1 cellular context compared by ENCODE assay signal in the genomic region with DNA sequence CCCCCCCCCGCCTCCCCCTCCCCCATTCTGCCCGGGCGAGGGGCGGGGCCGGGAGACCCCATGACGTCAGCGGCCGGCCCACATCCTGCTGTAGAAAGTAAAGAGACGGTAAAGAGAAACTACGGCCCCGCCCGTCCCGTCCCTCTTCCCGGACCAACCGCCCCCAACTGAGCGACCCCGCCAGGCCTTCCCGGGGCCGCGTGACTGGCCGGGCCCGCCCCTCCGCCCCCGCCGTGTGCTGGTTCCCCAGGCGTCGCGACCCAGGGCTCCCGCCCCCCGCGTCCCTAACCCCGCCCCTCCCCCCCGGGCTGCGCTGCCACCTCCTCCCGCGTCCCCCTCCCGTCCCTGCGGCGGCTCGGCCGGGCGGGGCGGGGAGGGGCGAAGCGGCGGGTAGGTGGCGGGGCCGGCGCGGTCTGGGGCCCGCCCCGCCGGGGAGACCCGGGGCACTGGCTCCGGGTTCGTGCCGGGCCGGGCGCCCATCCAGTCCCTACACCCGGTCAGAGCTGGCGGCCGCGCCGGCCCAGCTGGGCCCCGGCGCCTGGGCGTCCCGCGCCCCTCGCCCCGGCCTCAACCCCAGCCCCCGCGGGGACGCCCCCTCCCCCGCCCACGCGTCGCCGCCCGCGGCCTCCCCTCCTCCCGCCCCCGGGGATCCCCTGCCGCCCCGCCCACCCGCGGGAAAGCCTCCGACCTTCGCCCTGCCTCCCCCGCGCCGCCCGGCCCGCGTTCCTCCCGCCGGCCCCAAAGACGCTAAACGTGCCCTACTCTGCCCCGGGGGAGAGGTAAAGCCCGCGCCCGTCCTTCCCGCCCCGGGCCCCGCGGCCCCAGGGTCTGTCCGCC.
A peak's percentile ranks its signal among the peaks of the same experiment; 100 is the strongest.
TF ChIP-seq lines count a peak whose summit lies in the region.

No MANE protein-coding gene starts in this region.

TF ChIP-seq in HepG2, 621 proteins besides CTCF, POLR2A, EP300 and RAD21 (continued from another document and continues in another):
- peak; percentile 47; the same call in 1 of the 2 replicates for TF ChIP-seq HOXA3 (CRISPR knock-in tag; IDR thresholded peaks at IDR 0.05)
- TF ChIP-seq, protein P1, sequence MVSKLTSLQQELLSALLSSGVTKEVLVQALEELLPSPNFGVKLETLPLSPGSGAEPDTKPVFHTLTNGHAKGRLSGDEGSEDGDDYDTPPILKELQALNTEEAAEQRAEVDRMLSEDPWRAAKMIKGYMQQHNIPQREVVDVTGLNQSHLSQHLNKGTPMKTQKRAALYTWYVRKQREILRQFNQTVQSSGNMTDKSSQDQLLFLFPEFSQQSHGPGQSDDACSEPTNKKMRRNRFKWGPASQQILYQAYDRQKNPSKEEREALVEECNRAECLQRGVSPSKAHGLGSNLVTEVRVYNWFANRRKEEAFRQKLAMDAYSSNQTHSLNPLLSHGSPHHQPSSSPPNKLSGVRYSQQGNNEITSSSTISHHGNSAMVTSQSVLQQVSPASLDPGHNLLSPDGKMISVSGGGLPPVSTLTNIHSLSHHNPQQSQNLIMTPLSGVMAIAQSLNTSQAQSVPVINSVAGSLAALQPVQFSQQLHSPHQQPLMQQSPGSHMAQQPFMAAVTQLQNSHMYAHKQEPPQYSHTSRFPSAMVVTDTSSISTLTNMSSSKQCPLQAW (CRISPR knock-in tag; IDR thresholded peaks at IDR 0.05): no peak
- TF ChIP-seq KDM5B (CRISPR knock-in tag; IDR thresholded peaks at IDR 0.05; ENCODE audit: borderline replicate concordance): no peak
- no peak for TF ChIP-seq FOXK2 (IDR thresholded peaks at IDR 0.05)
- TF ChIP-seq ZNF318 (CRISPR knock-in tag; IDR thresholded peaks at IDR 0.05): no peak
- TF ChIP-seq AGO2 (optimal IDR thresholded peaks at IDR 0.05; ENCODE audit: low read depth, low read length): no peak
- no peak for TF ChIP-seq ZNF496 (CRISPR knock-in tag; IDR thresholded peaks at IDR 0.05; ENCODE audit: insufficient replicate concordance)
- TF ChIP-seq ELF4 (CRISPR knock-in tag; IDR thresholded peaks at IDR 0.05; ENCODE audit: borderline replicate concordance): no peak
- TF ChIP-seq, protein P2, sequence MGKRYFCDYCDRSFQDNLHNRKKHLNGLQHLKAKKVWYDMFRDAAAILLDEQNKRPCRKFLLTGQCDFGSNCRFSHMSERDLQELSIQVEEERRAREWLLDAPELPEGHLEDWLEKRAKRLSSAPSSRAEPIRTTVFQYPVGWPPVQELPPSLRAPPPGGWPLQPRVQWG (CRISPR knock-in tag; IDR thresholded peaks at IDR 0.05; ENCODE audit: borderline replicate concordance, low read depth): no peak
- TF ChIP-seq SP2 (CRISPR knock-in tag; IDR thresholded peaks at IDR 0.05): no peak
- no peak for TF ChIP-seq NFYC (CRISPR knock-in tag; IDR thresholded peaks at IDR 0.05)
- TF ChIP-seq, protein P3, sequence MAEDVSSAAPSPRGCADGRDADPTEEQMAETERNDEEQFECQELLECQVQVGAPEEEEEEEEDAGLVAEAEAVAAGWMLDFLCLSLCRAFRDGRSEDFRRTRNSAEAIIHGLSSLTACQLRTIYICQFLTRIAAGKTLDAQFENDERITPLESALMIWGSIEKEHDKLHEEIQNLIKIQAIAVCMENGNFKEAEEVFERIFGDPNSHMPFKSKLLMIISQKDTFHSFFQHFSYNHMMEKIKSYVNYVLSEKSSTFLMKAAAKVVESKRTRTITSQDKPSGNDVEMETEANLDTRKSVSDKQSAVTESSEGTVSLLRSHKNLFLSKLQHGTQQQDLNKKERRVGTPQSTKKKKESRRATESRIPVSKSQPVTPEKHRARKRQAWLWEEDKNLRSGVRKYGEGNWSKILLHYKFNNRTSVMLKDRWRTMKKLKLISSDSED (CRISPR knock-in tag; IDR thresholded peaks at IDR 0.05): no peak
- no peak for TF ChIP-seq THYN1 (CRISPR knock-in tag; IDR thresholded peaks at IDR 0.05; ENCODE audit: borderline replicate concordance, low read depth)
- TF ChIP-seq HIC2 (CRISPR knock-in tag; IDR thresholded peaks at IDR 0.05; ENCODE audit: low read depth): no peak
- TF ChIP-seq ZNF383 (CRISPR knock-in tag; IDR thresholded peaks at IDR 0.05; ENCODE audit: borderline replicate concordance): no peak
- TF ChIP-seq ZNF644 (CRISPR knock-in tag; IDR thresholded peaks at IDR 0.05; ENCODE audit: low read depth): no peak
- TF ChIP-seq TRIM24 (CRISPR knock-in tag; IDR thresholded peaks at IDR 0.05): no peak
- 0 out of 2 replicates have a peak, but pooled peaks have one; percentile 44 for TF ChIP-seq RFXAP (CRISPR knock-in tag; IDR thresholded peaks at IDR 0.05; ENCODE audit: borderline replicate concordance)
- TF ChIP-seq ZNF446 (CRISPR knock-in tag; IDR thresholded peaks at IDR 0.05): no peak
- TF ChIP-seq TAF1 (CRISPR knock-in tag; IDR thresholded peaks at IDR 0.05): no peak
- 0 out of 2 replicates have a peak, but pooled peaks have one; percentile 15 for TF ChIP-seq HES4 (CRISPR knock-in tag; IDR thresholded peaks at IDR 0.05; ENCODE audit: borderline replicate concordance)
- no peak for TF ChIP-seq ZNF337 (CRISPR knock-in tag; IDR thresholded peaks at IDR 0.05; ENCODE audit: borderline replicate concordance, low read depth)
- no peak for TF ChIP-seq SKI (IDR thresholded peaks at IDR 0.05; ENCODE audit: partially characterized antibody)
- 0 out of 2 replicates have a peak, but pooled peaks have one; percentile 7 for TF ChIP-seq DRAP1 (CRISPR knock-in tag; IDR thresholded peaks at IDR 0.05)
- peak; percentile 66; the same call in 1 of the 2 replicates for TF ChIP-seq ATF1 (CRISPR knock-in tag; IDR thresholded peaks at IDR 0.05)
- 0 out of 2 replicates have a peak, but pooled peaks have one; percentile 3 for TF ChIP-seq ZNF768 (CRISPR knock-in tag; IDR thresholded peaks at IDR 0.05)
- TF ChIP-seq ZBTB8A (CRISPR knock-in tag; IDR thresholded peaks at IDR 0.05; ENCODE audit: borderline replicate concordance, low read depth): no peak
- TF ChIP-seq, protein P4, sequence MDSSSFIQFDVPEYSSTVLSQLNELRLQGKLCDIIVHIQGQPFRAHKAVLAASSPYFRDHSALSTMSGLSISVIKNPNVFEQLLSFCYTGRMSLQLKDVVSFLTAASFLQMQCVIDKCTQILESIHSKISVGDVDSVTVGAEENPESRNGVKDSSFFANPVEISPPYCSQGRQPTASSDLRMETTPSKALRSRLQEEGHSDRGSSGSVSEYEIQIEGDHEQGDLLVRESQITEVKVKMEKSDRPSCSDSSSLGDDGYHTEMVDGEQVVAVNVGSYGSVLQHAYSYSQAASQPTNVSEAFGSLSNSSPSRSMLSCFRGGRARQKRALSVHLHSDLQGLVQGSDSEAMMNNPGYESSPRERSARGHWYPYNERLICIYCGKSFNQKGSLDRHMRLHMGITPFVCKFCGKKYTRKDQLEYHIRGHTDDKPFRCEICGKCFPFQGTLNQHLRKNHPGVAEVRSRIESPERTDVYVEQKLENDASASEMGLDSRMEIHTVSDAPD (CRISPR knock-in tag; IDR thresholded peaks at IDR 0.05): no peak
- TF ChIP-seq ZHX2 (IDR thresholded peaks at IDR 0.05; ENCODE audit: low read depth): no peak
- TF ChIP-seq ZHX2 (CRISPR knock-in tag; IDR thresholded peaks at IDR 0.05; ENCODE audit: borderline replicate concordance): no peak
- no peak for TF ChIP-seq ZNF883 (CRISPR knock-in tag; IDR thresholded peaks at IDR 0.05; ENCODE audit: not compliant biosample characterization)
- no peak for TF ChIP-seq CENPX (CRISPR knock-in tag; IDR thresholded peaks at IDR 0.05)
